28 cellular contexts compared by ENCODE assay signal in genomic region chr5:25423271-25423670, GRCh38.
"Had no signal": no experiment of that assay in that cellular context is flagged by ENCODE, and none has a peak within 500 bp of the region (broad histone marks: within the 10 kb centered on the region; RNA-seq: fewer than 3 reads in every experiment).

No MANE protein-coding gene starts in this region.

- H3K4me3 Mint-ChIP-seq: dendritic cell treated with granulocyte-macrophage colony-stimulating factor and Interleukin-4, amounts not matched to agents 40 ng/mL and 50 ng/mL, for 4 days; effector memory CD8-positive, alpha-beta T cell; endodermal cell had no signal

- H3K4me1 ChIP-seq: colonic mucosa, esophagus muscularis mucosa, esophagus squamous epithelium, foreskin keratinocyte, gastrocnemius medialis, gastroesophageal sphincter, heart left ventricle, heart right ventricle had no signal

- FAIRE-seq: colon, endometrium, endothelial cell of umbilical vein had no signal

- ATAC-seq: effector memory CD8-positive, alpha-beta T cell; esophagus mucosa; foreskin keratinocyte; gastrocnemius medialis; gastroesophageal sphincter; heart left ventricle; heart right ventricle had no signal

- H3K36me3 ChIP-seq: colonic mucosa, esophagus muscularis mucosa, esophagus squamous epithelium, gastrocnemius medialis, gastroesophageal sphincter, heart left ventricle, heart right ventricle had no signal

- H3K27ac Mint-ChIP-seq: dendritic cell treated with granulocyte-macrophage colony-stimulating factor and Interleukin-4, amounts not matched to agents 40 ng/mL and 50 ng/mL, for 4 days; effector memory CD8-positive, alpha-beta T cell; endodermal cell had no signal

- H3K27me3 Mint-ChIP-seq: dendritic cell treated with granulocyte-macrophage colony-stimulating factor and Interleukin-4, amounts not matched to agents 40 ng/mL and 50 ng/mL, for 4 days; effector memory CD8-positive, alpha-beta T cell had no signal

- H3K4me1 Mint-ChIP-seq: endodermal cell had no signal

- H3K27ac ChIP-seq: colonic mucosa, coronary artery, dorsolateral prefrontal cortex, epithelial cell of prostate, esophagus muscularis mucosa, esophagus squamous epithelium, foreskin keratinocyte, gastrocnemius medialis, gastroesophageal sphincter, heart left ventricle, heart right ventricle had no signal

- H3K9me3 ChIP-seq: colonic mucosa, esophagus muscularis mucosa, esophagus squamous epithelium, gastrocnemius medialis, gastroesophageal sphincter, heart left ventricle had no signal

- H3K4me3 ChIP-seq: colonic mucosa, coronary artery, dorsolateral prefrontal cortex, esophagus muscularis mucosa, esophagus squamous epithelium, gastrocnemius medialis, gastroesophageal sphincter, heart left ventricle, heart right ventricle had no signal

- H3K27me3 ChIP-seq: colonic mucosa, esophagus muscularis mucosa, esophagus squamous epithelium, foreskin keratinocyte, gastrocnemius medialis, gastroesophageal sphincter, heart left ventricle, heart right ventricle had no signal

- DNase-seq: colonic mucosa; cortex of kidney; dermis blood vessel endothelial cell; dorsolateral prefrontal cortex; effector CD4-positive, alpha-beta T cell; effector CD8-positive, alpha-beta T cell; effector memory CD4-positive, alpha-beta T cell; effector memory CD8-positive, alpha-beta T cell; endodermal cell; erythroblast; esophagus squamous epithelium; foreskin fibroblast; foreskin keratinocyte; foreskin melanocyte; gastrocnemius medialis; glutamatergic neuron; head of caudate nucleus; heart left ventricle; heart right ventricle had no signal

- H3K9me3 Mint-ChIP-seq: dendritic cell treated with granulocyte-macrophage colony-stimulating factor and Interleukin-4, amounts not matched to agents 40 ng/mL and 50 ng/mL, for 4 days; endodermal cell had no signal
